13 cellular contexts compared by ENCODE assay signal in the genomic region with DNA sequence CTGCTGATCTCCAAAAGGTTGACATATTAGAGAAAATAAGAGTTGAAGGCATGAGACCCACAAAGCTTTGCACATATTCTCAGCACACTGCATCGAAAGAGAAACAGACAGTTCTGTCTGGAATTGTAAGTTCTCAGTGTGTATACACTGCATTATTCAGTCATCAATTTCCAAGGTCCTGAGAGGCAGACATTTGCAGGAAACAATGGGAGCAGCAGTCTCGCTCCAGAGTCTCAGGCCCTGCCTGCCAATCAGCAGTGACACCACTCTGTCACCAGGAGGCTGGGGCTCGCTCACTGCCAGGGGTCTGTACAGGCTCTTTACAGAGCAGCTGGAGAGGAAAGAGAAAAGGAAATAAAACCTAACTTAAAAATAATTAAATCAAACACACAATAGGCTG. TPM values are rescaled to one million over a fixed set of nuclear protein-coding genes. Genes with fewer than 3 reads are reported as not detected.
DNase-seq lines count a peak whose midpoint lies in the region; ATAC-seq and TF ChIP-seq lines count a peak whose summit lies in the region.
"Had no signal": no experiment of that assay in that cellular context is flagged by ENCODE, and none has a peak within 500 bp of the region (broad histone marks: within the 10 kb centered on the region; RNA-seq: fewer than 3 reads in every experiment).

No MANE protein-coding gene starts in this region.

- H3K27me3 ChIP-seq in adrenal gland: no peaks in the 10 kb centered on the region
- H3K27me3 ChIP-seq in CD8-positive, alpha-beta memory T cell (ENCODE audit: insufficient read depth, low read length, poor library complexity, severe bottlenecking): no peaks in the 10 kb centered on the region
- H3K27me3 ChIP-seq: MG63 had no signal

- intact Hi-C loops in adrenal gland (cut with DNase I): no loop called here

- H3K36me3 Mint-ChIP-seq in CD8-positive, alpha-beta memory T cell: peaks cover 3 to 6% (median 5%) of the 10 kb centered on the region in 3 donors

- TF ChIP-seq POLR2A in adrenal gland (IDR thresholded peaks at IDR 0.05): no peak

- peaks cover 18 to 21% of the 10 kb centered on the region in 2 donors for H3K4me1 ChIP-seq in adrenal gland (replicated peaks in 1 of 2)
- no peaks in the 10 kb centered on the region for H3K4me1 ChIP-seq in CD8-positive, alpha-beta memory T cell (ENCODE audit: insufficient read depth, low read length)
- H3K4me1 ChIP-seq: lower lobe of right lung had no signal

- no peak for TF ChIP-seq CTCF in adrenal gland (IDR thresholded peaks at IDR 0.05)

- peaks cover 0 to 6% (median 0%) of the 10 kb centered on the region in 3 donors for H3K4me1 Mint-ChIP-seq in CD8-positive, alpha-beta memory T cell

- H3K27me3 Mint-ChIP-seq in CD8-positive, alpha-beta memory T cell: no peaks in the 10 kb centered on the region

- DNase-seq in Ammon's horn (ENCODE audit: low spot score) (peak; percentile 74), NCI-H1092 (lab: John Stamatoyannopoulos, UW) (peak; percentile 3), adrenal gland (no peak), medulla oblongata (ENCODE audit: extremely low spot score) (peak; percentile 68)
- no peak for DNase-seq in CD8-positive, alpha-beta memory T cell
- DNase-seq: activated CD8-positive, alpha-beta memory T cell treated with anti-CD3 and anti-CD28 coated beads for 24 hours; aorta; lower lobe of right lung; MG63; stimulated activated naive CD8-positive, alpha-beta T cell treated with anti-CD3 and anti-CD28 coated beads, Interleukin-15, Interleukin-2, amounts not matched to agents 100 U/mL and 50 U/mL, for 24 hours had no signal

- CTCF ChIA-PET in CD8-positive, alpha-beta memory T cell (lab: Charles Lee): no interaction called here

- peak overlapping the region in 1 of 8 donors; percentile 57 for H3K27ac Mint-ChIP-seq in CD8-positive, alpha-beta memory T cell

- H3K9me3 Mint-ChIP-seq in CD8-positive, alpha-beta memory T cell: no peaks in the 10 kb centered on the region

- H3K4me3 ChIP-seq in adrenal gland: no peak overlapping the region
- H3K4me3 ChIP-seq in CD8-positive, alpha-beta memory T cell (ENCODE audit: low read length): no peak overlapping the region
- H3K4me3 ChIP-seq: lower lobe of right lung, MG63 had no signal

- no peak for ATAC-seq in GM21723 (IDR thresholded peaks at IDR 0.05; ENCODE audit: unreplicated experiment)
- no peak for ATAC-seq in HG02571 (IDR thresholded peaks at IDR 0.05; ENCODE audit: unreplicated experiment)
- ATAC-seq in HG02678 (IDR thresholded peaks at IDR 0.05; ENCODE audit: unreplicated experiment): no peak
- ATAC-seq: lower lobe of right lung; stimulated activated naive CD8-positive, alpha-beta T cell treated with anti-CD3 and anti-CD28 coated beads, Interleukin-15, Interleukin-2, amounts not matched to agents 100 U/mL and 50 U/mL, for 24 hours had no signal

- no peak overlapping the region for H3K4me3 Mint-ChIP-seq in CD8-positive, alpha-beta memory T cell

- H3K36me3 ChIP-seq in adrenal gland (replicated peaks in 1 of 2): no peaks in the 10 kb centered on the region
- no peaks in the 10 kb centered on the region for H3K36me3 ChIP-seq in CD8-positive, alpha-beta memory T cell (ENCODE audit: insufficient read depth, low read length)
- H3K36me3 ChIP-seq: lower lobe of right lung had no signal

- WGBS in adrenal gland, 4 donors: 43 to 65% (median 51%) methylated on average over 3 of the region's 3 CpGs

- POLR2A ChIA-PET in CD8-positive, alpha-beta memory T cell (lab: Charles Lee): no interaction called here

- peak overlapping the region in 3 of 5 donors; percentile 22 to 56 (median 52) for H3K27ac ChIP-seq in adrenal gland
- H3K27ac ChIP-seq in CD8-positive, alpha-beta memory T cell (ENCODE audit: low read depth, low read length): no peak overlapping the region
- H3K27ac ChIP-seq: lower lobe of right lung had no signal

- H3K9me3 ChIP-seq in adrenal gland (replicated peaks in 1 of 3): no peaks in the 10 kb centered on the region
- H3K9me3 ChIP-seq in CD8-positive, alpha-beta memory T cell (ENCODE audit: low read length): no peaks in the 10 kb centered on the region
- H3K9me3 ChIP-seq: lower lobe of right lung, MG63 had no signal

RNA-seq across cellular contexts. Expression of a gene that starts 36.3 kb away (rescaled TPM):
- total RNA-seq in adrenal gland: 100 to 1,000 TPM in 5 of 8 donors, 10 to 100 TPM in 3; 63.8 to 192 (median 114) TPM
- 100 to 1,000 TPM in 1 of 3 donors, 10 to 100 TPM in 2; 18.5 to 180 (median 25.8) TPM for polyA plus RNA-seq in adrenal gland
- total RNA-seq in CD8-positive, alpha-beta memory T cell: 1 to 10 TPM; 3.2 to 4.9 TPM
- polyA plus RNA-seq in CD8-positive, alpha-beta memory T cell: 5.1 TPM

Comparison
In these comparisons a context has a peak if more than half of its experiments do, and no peak if none do; other contexts are left out.
1. DNase-seq: peak in Ammon's horn (single experiment), NCI-H1092 (single experiment) and medulla oblongata (single experiment); none in adrenal gland (0 of 7) and CD8-positive, alpha-beta memory T cell (0 of 5).
2. RNA of a gene that starts 36.3 kb away (total RNA-seq): 63.8 to 192 TPM in adrenal gland; 3.2 to 4.9 TPM in CD8-positive, alpha-beta memory T cell; every median in the first group is over 10 times any median in the second.